In genomic region chr6:98203170-98203806, GRCh38 we compare ENCODE assay signal across 20 cellular contexts.
DNase-seq lines count a peak whose midpoint lies in the region; ATAC-seq and TF ChIP-seq lines count a peak whose summit lies in the region.
"Had no signal": no experiment of that assay in that cellular context is flagged by ENCODE, and none has a peak within 500 bp of the region (broad histone marks: within the 10 kb centered on the region; RNA-seq: fewer than 3 reads in every experiment).

No MANE protein-coding gene starts in this region.

- no peak overlapping the region for H3K4me3 Mint-ChIP-seq in glutamatergic neuron (ENCODE audit: unreplicated experiment)
- H3K4me3 Mint-ChIP-seq in naive thymus-derived CD8-positive, alpha-beta T cell = no peak overlapping the region
- H3K4me3 Mint-ChIP-seq: activated CD4-positive, alpha-beta memory T cell treated with anti-CD3 and anti-CD28 coated beads for 36 hours; activated T-helper 1 cell treated with anti-CD3 and anti-CD28 coated beads, Interleukin-12 subunit alpha, Interleukin-12 subunit beta, Interleukin-2, Interleukin-4 antibody, amounts not matched to agents 30 ng/mL and 10 ng/mL and 1 ng/mL, durations not matched to agents 14 hours and 24 hours and 36 hours; dendritic cell treated with granulocyte-macrophage colony-stimulating factor and Interleukin-4, amounts not matched to agents 40 ng/mL and 50 ng/mL, for 4 days; stimulated activated naive CD8-positive, alpha-beta T cell treated with anti-CD3 and anti-CD28 coated beads, Interleukin-15, Interleukin-2, amounts not matched to agents 100 ng/mL and 50 ng/mL, for 24 hours had no signal

- H3K9me3 ChIP-seq in DND-41 (ENCODE audit: insufficient read depth, low read length, severe bottlenecking) = no peaks in the 10 kb centered on the region
- H3K9me3 ChIP-seq in liver (ENCODE audit: control insufficient read depth in 4 of 4, low read length in 3 of 4) = no peaks in the 10 kb centered on the region
- H3K9me3 ChIP-seq: vagina had no signal

- H3K4me1 ChIP-seq in DND-41 (ENCODE audit: insufficient read depth, low read length) = no peaks in the 10 kb centered on the region
- no peaks in the 10 kb centered on the region for H3K4me1 ChIP-seq in liver (ENCODE audit: control insufficient read depth in 4 of 4, insufficient read depth in 4 of 4, low read length in 3 of 4)
- H3K4me1 ChIP-seq: vagina had no signal

- no peaks in the 10 kb centered on the region for H4K20me1 ChIP-seq in DND-41 (ENCODE audit: insufficient read depth, low read length)

- no peak overlapping the region for H2AFZ ChIP-seq in DND-41 (ENCODE audit: low read depth, low read length)

- no peaks in the 10 kb centered on the region for H3K27me3 ChIP-seq in DND-41 (ENCODE audit: insufficient read depth, low read length, poor library complexity)
- H3K27me3 ChIP-seq in liver (ENCODE audit: control insufficient read depth in 4 of 4, insufficient read depth in 4 of 4, low read length in 3 of 4) = no peaks in the 10 kb centered on the region
- H3K27me3 ChIP-seq: vagina had no signal

- peaks cover 2% of the 10 kb centered on the region for H3K9me3 Mint-ChIP-seq in glutamatergic neuron (ENCODE audit: unreplicated experiment)
- H3K9me3 Mint-ChIP-seq in naive thymus-derived CD8-positive, alpha-beta T cell = peaks cover 0 to 9% (median 2%) of the 10 kb centered on the region in 9 donors
- H3K9me3 Mint-ChIP-seq: activated T-helper 1 cell treated with anti-CD3 and anti-CD28 coated beads, Interleukin-12 subunit alpha, Interleukin-12 subunit beta, Interleukin-2, Interleukin-4 antibody, amounts not matched to agents 30 ng/mL and 10 ng/mL and 1 ng/mL, durations not matched to agents 14 hours and 24 hours and 36 hours; dendritic cell treated with granulocyte-macrophage colony-stimulating factor and Interleukin-4, amounts not matched to agents 40 ng/mL and 50 ng/mL, for 4 days had no signal

- peak; percentile 53; the same call in 2 of the 3 replicates for ATAC-seq in DND-41 (ENCODE audit: insufficient read depth, low read depth)
- ATAC-seq in stimulated activated naive CD8-positive, alpha-beta T cell treated with anti-CD3 and anti-CD28 coated beads, Interleukin-15, Interleukin-2, amounts not matched to agents 100 U/mL and 50 U/mL, for 24 hours = no peak
- ATAC-seq in naive thymus-derived CD8-positive, alpha-beta T cell = no peak

- no peaks in the 10 kb centered on the region for H3K36me3 Mint-ChIP-seq in glutamatergic neuron (ENCODE audit: unreplicated experiment)
- H3K36me3 Mint-ChIP-seq in naive thymus-derived CD8-positive, alpha-beta T cell = no peaks in the 10 kb centered on the region
- H3K36me3 Mint-ChIP-seq: activated CD4-positive, alpha-beta memory T cell treated with anti-CD3 and anti-CD28 coated beads for 36 hours had no signal

- DNase-seq in DND-41 = no peak
- peak; percentile 19 for DNase-seq in NB4 (ENCODE audit: low read depth)
- DNase-seq in astrocyte of the spinal cord (ENCODE audit: low read depth, low spot score) = peak; percentile 22
- no peak for DNase-seq in glutamatergic neuron
- DNase-seq in NCI-H82 treated with DMSO at 0.1 percent for 48 hours (lab: John Stamatoyannopoulos, UW; ENCODE audit: unreplicated experiment) = no peak
- no peak for DNase-seq in stimulated activated naive CD8-positive, alpha-beta T cell treated with anti-CD3 and anti-CD28 coated beads, Interleukin-15, Interleukin-2, amounts not matched to agents 100 U/mL and 50 U/mL, for 24 hours
- no peak for DNase-seq in naive thymus-derived CD8-positive, alpha-beta T cell
- DNase-seq: activated CD4-positive, alpha-beta memory T cell treated with anti-CD3 and anti-CD28 coated beads for 36 hours; amygdala; MM.1S; occipital lobe; Right ventricle myocardium superior; T1000 had no signal

- no peaks in the 10 kb centered on the region for H3K27me3 Mint-ChIP-seq in glutamatergic neuron (ENCODE audit: unreplicated experiment)
- no peaks in the 10 kb centered on the region for H3K27me3 Mint-ChIP-seq in naive thymus-derived CD8-positive, alpha-beta T cell
- H3K27me3 Mint-ChIP-seq: activated CD4-positive, alpha-beta memory T cell treated with anti-CD3 and anti-CD28 coated beads for 36 hours; dendritic cell treated with granulocyte-macrophage colony-stimulating factor and Interleukin-4, amounts not matched to agents 40 ng/mL and 50 ng/mL, for 4 days; stimulated activated naive CD8-positive, alpha-beta T cell treated with anti-CD3 and anti-CD28 coated beads, Interleukin-15, Interleukin-2, amounts not matched to agents 100 ng/mL and 50 ng/mL, for 24 hours had no signal

- H3K9ac ChIP-seq in DND-41 (ENCODE audit: low read depth, low read length) (no peak overlapping the region), liver (ENCODE audit: low read depth in 1 of 2, low read length in 2 of 2) (no peak overlapping the region)

- no peak for TF ChIP-seq RAD21 in liver (IDR thresholded peaks at IDR 0.05)

- H3K27ac Mint-ChIP-seq in glutamatergic neuron (ENCODE audit: unreplicated experiment) = no peak overlapping the region
- H3K27ac Mint-ChIP-seq in naive thymus-derived CD8-positive, alpha-beta T cell = no peak overlapping the region
- H3K27ac Mint-ChIP-seq: activated CD4-positive, alpha-beta memory T cell treated with anti-CD3 and anti-CD28 coated beads for 36 hours; activated T-helper 1 cell treated with anti-CD3 and anti-CD28 coated beads, Interleukin-12 subunit alpha, Interleukin-12 subunit beta, Interleukin-2, Interleukin-4 antibody, amounts not matched to agents 30 ng/mL and 10 ng/mL and 1 ng/mL, durations not matched to agents 14 hours and 24 hours and 36 hours; dendritic cell treated with granulocyte-macrophage colony-stimulating factor and Interleukin-4, amounts not matched to agents 40 ng/mL and 50 ng/mL, for 4 days; stimulated activated naive CD8-positive, alpha-beta T cell treated with anti-CD3 and anti-CD28 coated beads, Interleukin-15, Interleukin-2, amounts not matched to agents 100 ng/mL and 50 ng/mL, for 24 hours had no signal

- 34% methylated on average over 2 of the region's 2 CpGs for WGBS in liver

- H3K4me3 ChIP-seq in DND-41 (ENCODE audit: low read depth in 1 of 2, low read length in 2 of 2) = no peak overlapping the region
- no peak overlapping the region for H3K4me3 ChIP-seq in NB4 (ENCODE audit: low read depth, low read length)
- no peak overlapping the region for H3K4me3 ChIP-seq in astrocyte of the spinal cord (ENCODE audit: low read depth, low read length)
- no peak overlapping the region for H3K4me3 ChIP-seq in liver (ENCODE audit: low read depth in 1 of 3, low read length in 3 of 3)
- H3K4me3 ChIP-seq: skin epidermis, vagina had no signal

- TF ChIP-seq POLR2A in NB4 (IDR thresholded peaks at IDR 0.05; ENCODE audit: extremely low read depth, insufficient read length) = no peak

- peaks cover 5% of the 10 kb centered on the region for H3K4me1 Mint-ChIP-seq in glutamatergic neuron (ENCODE audit: low read depth, unreplicated experiment)
- H3K4me1 Mint-ChIP-seq in naive thymus-derived CD8-positive, alpha-beta T cell = no peaks in the 10 kb centered on the region

- no peak overlapping the region for H3K27ac ChIP-seq in DND-41 (ENCODE audit: low read length)
- H3K27ac ChIP-seq in liver (ENCODE audit: low read depth in 1 of 2, low read length in 2 of 2) = no peak overlapping the region
- H3K27ac ChIP-seq: HL-60, skin epidermis, vagina had no signal

- in situ Hi-C loops in astrocyte of the spinal cord (cut with HindIII; ENCODE audit: low sequenced_read_pairs) = no loop called here

- POLR2A ChIA-PET in naive thymus-derived CD8-positive, alpha-beta T cell (lab: Charles Lee) = no interaction called here

- no peaks in the 10 kb centered on the region for H3K79me2 ChIP-seq in DND-41 (ENCODE audit: insufficient read depth, low read length)

- no peaks in the 10 kb centered on the region for H3K36me3 ChIP-seq in DND-41 (ENCODE audit: insufficient read depth, low read length)
- H3K36me3 ChIP-seq in liver (ENCODE audit: control insufficient read depth in 4 of 4, insufficient read depth in 3 of 4, low read depth in 1 of 4, low read length in 3 of 4) = no peaks in the 10 kb centered on the region
- H3K36me3 ChIP-seq: vagina had no signal

- TF ChIP-seq CTCF in DND-41 (IDR thresholded peaks at IDR 0.05; ENCODE audit: borderline replicate concordance, extremely low read depth, low read length, poor library complexity, severe bottlenecking) (no peak), NB4 (IDR thresholded peaks at IDR 0.05; ENCODE audit: low read depth, low read length) (no peak), astrocyte of the spinal cord (IDR thresholded peaks at IDR 0.05; ENCODE audit: low read depth, low read length) (no peak), liver (IDR thresholded peaks at IDR 0.05; ENCODE audit: low read depth, low read length, missing input control) (no peak), glutamatergic neuron (IDR thresholded peaks at IDR 0.05; ENCODE audit: partially characterized antibody, unreplicated experiment) (no peak)

- H3K4me2 ChIP-seq in DND-41 (ENCODE audit: insufficient read depth, low read length) = no peak overlapping the region

TF ChIP-seq in liver, 16 proteins besides CTCF, POLR2A, EP300 and RAD21 (continues in another document):
- TF ChIP-seq TAF1 (conservative IDR thresholded peaks at IDR 0.05) (no peak), ATF3 (IDR thresholded peaks at IDR 0.05) (no peak), SP1 (IDR thresholded peaks at IDR 0.05) (no peak)

Comparison
In these comparisons a context has a peak if more than half of its experiments do, and no peak if none do; other contexts are left out.
1. DNase-seq: peak in NB4 (single experiment) and astrocyte of the spinal cord (single experiment); none in DND-41 (single experiment), glutamatergic neuron (single experiment), NCI-H82 treated with DMSO at 0.1 percent for 48 hours (single experiment), stimulated activated naive CD8-positive, alpha-beta T cell treated with anti-CD3 and anti-CD28 coated beads, Interleukin-15, Interleukin-2, amounts not matched to agents 100 U/mL and 50 U/mL, for 24 hours (single experiment) and naive thymus-derived CD8-positive, alpha-beta T cell (0 of 10).